Comparison of ENCODE assay signal across 1 cellular context in genomic region chr1:89917353-89917752, GRCh38.
TF ChIP-seq lines count a peak whose summit lies in the region.

No MANE protein-coding gene starts in this region.

TF ChIP-seq in H1, 55 proteins besides CTCF, POLR2A, EP300 and RAD21 (continued from another document):
- no peak for TF ChIP-seq FOSL1 (IDR thresholded peaks at IDR 0.05; ENCODE audit: insufficient read depth, low read depth, low read length)
- no peak for TF ChIP-seq SP4 (IDR thresholded peaks at IDR 0.05; ENCODE audit: low read length)
- no peak for TF ChIP-seq POLR2AphosphoS5 (IDR thresholded peaks at IDR 0.05; ENCODE audit: low read depth, low read length)
- no peak for TF ChIP-seq SAP30 (IDR thresholded peaks at IDR 0.05; ENCODE audit: insufficient read depth, insufficient replicate concordance, low read length)
- TF ChIP-seq BACH1 (IDR thresholded peaks at IDR 0.05; ENCODE audit: low read length) = no peak
- no peak for TF ChIP-seq JUN (IDR thresholded peaks at IDR 0.05; ENCODE audit: low read depth, low read length)
